ENCODE assay signal across 10 cellular contexts in genomic region chr12:54028324-54029201, GRCh38. TPM values are rescaled to one million over a fixed set of nuclear protein-coding genes. Genes with fewer than 3 reads are reported as not detected.
DNase-seq lines count a peak whose midpoint lies in the region; ATAC-seq and TF ChIP-seq lines count a peak whose summit lies in the region.
"Had no signal": no experiment of that assay in that cellular context is flagged by ENCODE, and none has a peak within 500 bp of the region (broad histone marks: within the 10 kb centered on the region; RNA-seq: fewer than 3 reads in every experiment).

TSS of gene HOXC6 (plus strand) at chr12:54028440. CDS start at chr12:54028522, 82 bp downstream.

- H3K36me3 Mint-ChIP-seq in activated CD4-positive, alpha-beta T cell treated with anti-CD3 and anti-CD28 coated beads for 36 hours (ENCODE audit: low read depth) = no peaks in the 10 kb centered on the region

- H3K27ac ChIP-seq in testis = peak within 1 kb of the TSS; percentile 0 to 67

- peak within 1 kb of the TSS; percentile 2 for H3K4me3 Mint-ChIP-seq in activated CD4-positive, alpha-beta T cell treated with anti-CD3 and anti-CD28 coated beads for 36 hours
- H3K4me3 Mint-ChIP-seq: central memory CD8-positive, alpha-beta T cell had no signal

- no peaks in the 10 kb centered on the region for H3K9me3 ChIP-seq in testis

- intact Hi-C loops in activated CD4-positive, alpha-beta T cell treated with anti-CD3 and anti-CD28 coated beads for 36 hours (cut with DNase I, micrococcal nuclease) = no loop called here
- intact Hi-C loops in testis (cut with DNase I; ENCODE audit: low total_unique reads) = no loop called here

- TF ChIP-seq POLR2A in testis (IDR thresholded peaks at IDR 0.05) = no peak

- no peaks in the 10 kb centered on the region for H3K36me3 ChIP-seq in testis (ENCODE audit: low read depth, missing control alignments)

- no peak for TF ChIP-seq CTCF in testis (IDR thresholded peaks at IDR 0.05)

- H3K4me1 Mint-ChIP-seq in activated CD4-positive, alpha-beta T cell treated with anti-CD3 and anti-CD28 coated beads for 36 hours = peaks cover 23% of the 10 kb centered on the region

- peaks cover 3% of the 10 kb centered on the region for H3K9me3 Mint-ChIP-seq in activated CD4-positive, alpha-beta T cell treated with anti-CD3 and anti-CD28 coated beads for 36 hours (ENCODE audit: low read depth)
- H3K9me3 Mint-ChIP-seq: central memory CD8-positive, alpha-beta T cell had no signal

- in situ Hi-C loops in SK-MEL-5 (cut with HindIII; ENCODE audit: low pct_unique_long_range_greater_than_20kb, low sequenced_read_pairs) = no loop called here

- no peaks in the 10 kb centered on the region for H3K27me3 ChIP-seq in testis

- H3K27me3 Mint-ChIP-seq in activated CD4-positive, alpha-beta T cell treated with anti-CD3 and anti-CD28 coated beads for 36 hours = peaks cover 67% of the 10 kb centered on the region

- peaks cover 36% of the 10 kb centered on the region for H3K4me1 ChIP-seq in testis

- CTCF ChIA-PET in activated CD4-positive, alpha-beta T cell treated with anti-CD3 and anti-CD28 coated beads for 36 hours (lab: Charles Lee) = interaction anchor here (0.6 to 1.5 kb wide), 9 partner anchors 11 to 190 kb away, joined by 3 to 7 read pairs (median 3); no protein-coding TSS in a partner anchor

- DNase-seq in activated CD4-positive, alpha-beta T cell treated with anti-CD3 and anti-CD28 coated beads for 36 hours = no peak
- DNase-seq in activated CD4-positive, alpha-beta T cell treated with anti-CD3 and anti-CD28 coated beads, Interleukin-2, amount 50 U/mL, for 48 hours = no peak
- DNase-seq in SK-MEL-5 (ENCODE audit: low read depth, low spot score) (peak; percentile 71), iris pigment epithelial cell (ENCODE audit: low read depth) (peak; percentile 42), testis (peak; percentile 59)
- no peak for DNase-seq in activated effector memory CD4-positive, alpha-beta T cell treated with anti-CD3 and anti-CD28 coated beads, Interleukin-2, amount 50 U/mL, for 16 hours

- POLR2A ChIA-PET in activated CD4-positive, alpha-beta T cell treated with anti-CD3 and anti-CD28 coated beads for 36 hours (lab: Charles Lee) = no interaction called here

- no peak within 1 kb of the TSS for H3K27ac Mint-ChIP-seq in activated CD4-positive, alpha-beta T cell treated with anti-CD3 and anti-CD28 coated beads for 36 hours

- ATAC-seq in activated CD4-positive, alpha-beta T cell treated with anti-CD3 and anti-CD28 coated beads for 36 hours = peak; percentile 48
- ATAC-seq in HG02571 (IDR thresholded peaks at IDR 0.05; ENCODE audit: unreplicated experiment) = no peak
- ATAC-seq in HG02759 (IDR thresholded peaks at IDR 0.05; ENCODE audit: unreplicated experiment) = no peak

- WGBS in testis, 2 donors = 32 to 34% methylated on average over 36 of the region's 36 CpGs

- peak within 1 kb of the TSS; percentile 13 to 21 for H3K4me3 ChIP-seq in testis

RNA-seq across cellular contexts. Expression of gene HOXC6, which starts in this region (rescaled TPM):
- total RNA-seq in activated CD4-positive, alpha-beta T cell treated with anti-CD3 and anti-CD28 coated beads for 36 hours = not detected
- 1.5 and 2.1 TPM in 2 replicates for total RNA-seq in SK-MEL-5 (2014; rRNA removed; shearing (Covaris generic))
- 8.4 and 10.3 TPM in 2 replicates for polyA plus RNA-seq in SK-MEL-5 (2015; cell fraction: cytosol; rRNA removed)
- polyA plus RNA-seq in SK-MEL-5 (2015; cell fraction: nucleus; rRNA removed) = 4.1 and 13.3 TPM in 2 replicates
- total RNA-seq in testis = 1 to 10 TPM; 1.9 to 4.0 TPM
- polyA plus RNA-seq in testis (ENCODE audit: insufficient read depth, low read depth, low replicate concordance) = 5.4 TPM
- total RNA-seq: T-helper 2 cell treated with Interferon-gamma antibody and Interleukin-4, amounts not matched to agents 100 ng/mL and 5 ng/mL, for 36 hours had no signal

Comparison
In these comparisons a context has a peak if more than half of its experiments do, and no peak if none do; other contexts are left out.
1. Peak in ATAC-seq in activated CD4-positive, alpha-beta T cell treated with anti-CD3 and anti-CD28 coated beads for 36 hours; RNA of the gene not detected or under 1 TPM.
2. DNase-seq: peak in SK-MEL-5 (single experiment), iris pigment epithelial cell (single experiment) and testis (single experiment); none in activated CD4-positive, alpha-beta T cell treated with anti-CD3 and anti-CD28 coated beads for 36 hours (single experiment), activated CD4-positive, alpha-beta T cell treated with anti-CD3 and anti-CD28 coated beads, Interleukin-2, amount 50 U/mL, for 48 hours (0 of 2) and activated effector memory CD4-positive, alpha-beta T cell treated with anti-CD3 and anti-CD28 coated beads, Interleukin-2, amount 50 U/mL, for 16 hours (single experiment).